11 cellular contexts compared by ENCODE assay signal in genomic region chr16:89685916-89686315, GRCh38. TPM values are rescaled to one million over a fixed set of nuclear protein-coding genes. Genes with fewer than 3 reads are reported as not detected.
A peak's percentile ranks its signal among the peaks of the same experiment; 100 is the strongest.
DNase-seq lines count a peak whose midpoint lies in the region; ATAC-seq, FAIRE-seq and TF ChIP-seq lines count a peak whose summit lies in the region.
"Had no signal": no experiment of that assay in that cellular context is flagged by ENCODE, and none has a peak within 500 bp of the region (broad histone marks: within the 10 kb centered on the region; RNA-seq: fewer than 3 reads in every experiment).

No MANE protein-coding gene starts in this region.

- H3K4me1 ChIP-seq in A549 (peaks cover 11% of the 10 kb centered on the region), GM23248 (ENCODE audit: insufficient read depth) (peaks cover 4% of the 10 kb centered on the region)
- H3K4me1 ChIP-seq: foreskin keratinocyte had no signal

- no peak for ATAC-seq in A549
- ATAC-seq in activated naive CD8-positive, alpha-beta T cell treated with anti-CD3 and anti-CD28 coated beads, Interleukin-2, amount 50 U/mL, for 24 hours = no peak
- ATAC-seq in naive thymus-derived CD8-positive, alpha-beta T cell = no peak

- H3K27ac Mint-ChIP-seq in activated naive CD8-positive, alpha-beta T cell treated with anti-CD3 and anti-CD28 coated beads, Interleukin-2, amount 50 U/mL, for 24 hours = peak overlapping the region; percentile 56
- H3K27ac Mint-ChIP-seq in naive thymus-derived CD8-positive, alpha-beta T cell = peak overlapping the region in 6 of 10 donors; percentile 48 to 94 (median 72)

- H3K9me3 ChIP-seq in A549 (peaks cover 9% of the 10 kb centered on the region), GM23248 (ENCODE audit: low read depth) (no peaks in the 10 kb centered on the region)
- H3K9me3 ChIP-seq: left lung had no signal

- POLR2A ChIA-PET in A549 (lab: Yijun Ruan, JAX) = interaction anchor here (0.6 to 1.5 kb wide), 13 partner anchors 11 to 236 kb away, joined by 3 to 26 read pairs (median 5); partner anchors contain the start of genes CHMP1A, SPATA2L and SPATA33
- POLR2A ChIA-PET in naive thymus-derived CD8-positive, alpha-beta T cell (lab: Charles Lee) = interaction anchor here (0.5 to 3.2 kb wide), 8 partner anchors 14 to 188 kb away, joined by 3 to 36 read pairs (median 8); partner anchors contain the start of genes CHMP1A, SPATA2L, SPATA33 and TCF25

- no peak for TF ChIP-seq EP300 in A549 (IDR thresholded peaks at IDR 0.05)

- FAIRE-seq in A549 (lab: Jason Lieb, UNC) = no peak
- no peak for FAIRE-seq in frontal cortex (lab: Jason Lieb, UNC)
- FAIRE-seq: colon had no signal

- CTCF ChIA-PET in A549 (lab: Yijun Ruan, JAX) = interaction anchor here (1.2 to 2.3 kb wide), 4 partner anchors 14 to 71 kb away, joined by 3 to 12 read pairs (median 6); no protein-coding TSS in a partner anchor

- peaks cover 16% of the 10 kb centered on the region for H3K4me1 Mint-ChIP-seq in activated naive CD8-positive, alpha-beta T cell treated with anti-CD3 and anti-CD28 coated beads, Interleukin-2, amount 50 U/mL, for 24 hours
- H3K4me1 Mint-ChIP-seq in naive thymus-derived CD8-positive, alpha-beta T cell = peaks cover 8 to 25% (median 15%) of the 10 kb centered on the region in 4 donors

- H3K4me2 ChIP-seq in A549 = peak overlapping the region; percentile 91
- H3K4me2 ChIP-seq in GM23248 (ENCODE audit: unreplicated experiment) = no peak overlapping the region

- H3K79me2 ChIP-seq in GM23248 (ENCODE audit: insufficient read depth) = peaks cover 32% of the 10 kb centered on the region

- peaks cover 8% of the 10 kb centered on the region; the same call in 1 of the 2 replicates for H3F3A ChIP-seq in GM23248 (ENCODE audit: insufficient read depth)

- no peaks in the 10 kb centered on the region for H3K27me3 ChIP-seq in GM23248 (replicated peaks; ENCODE audit: insufficient read depth)
- H3K27me3 ChIP-seq: foreskin keratinocyte, left lung had no signal

- DNase-seq in A549 (ENCODE audit: low read depth in 1 of 2, low spot score in 1 of 2) (no peak), GM23248 (no peak), DMS 273 (lab: John Stamatoyannopoulos, UW; ENCODE audit: unreplicated experiment) (no peak), 8988T (no peak), NCI-H146 treated with DMSO at 0.1 percent for 48 hours (lab: John Stamatoyannopoulos, UW; ENCODE audit: unreplicated experiment) (no peak), frontal cortex (ENCODE audit: low spot score in 2 of 2) (no peak)
- DNase-seq in activated naive CD8-positive, alpha-beta T cell treated with anti-CD3 and anti-CD28 coated beads, Interleukin-2, amount 50 U/mL, for 24 hours = no peak
- no peak for DNase-seq in naive thymus-derived CD8-positive, alpha-beta T cell

- WGBS in A549 (ENCODE audit: missing lambda C conversion rate) = 75% methylated on average over 1 of the region's 1 CpG
- 80 to 100% methylated on average over 1 of the region's 1 CpG for WGBS in GM23248 (ENCODE audit: low coverage in 1 of 2, low lambda C conversion rate in 2 of 2, missing lambda C conversion rate in 2 of 2), 2 experiments

- TF ChIP-seq CTCF in A549 (IDR thresholded peaks at IDR 0.05) = no peak

- no peaks in the 10 kb centered on the region for H3K9me2 ChIP-seq in GM23248 (ENCODE audit: insufficient read depth)

- peak overlapping the region; percentile 70; the same call in 2 of the 3 replicates for H3K4me3 ChIP-seq in A549
- H3K4me3 ChIP-seq in GM23248 = peak overlapping the region; percentile 94; the same call in 1 of the 2 replicates

- H4K20me1 ChIP-seq in GM23248 (ENCODE audit: insufficient read depth) = no peaks in the 10 kb centered on the region

- peak overlapping the region; percentile 86 for H3K4me3 Mint-ChIP-seq in activated naive CD8-positive, alpha-beta T cell treated with anti-CD3 and anti-CD28 coated beads, Interleukin-2, amount 50 U/mL, for 24 hours
- H3K4me3 Mint-ChIP-seq in naive thymus-derived CD8-positive, alpha-beta T cell = peak overlapping the region; percentile 39 to 96 (median 88)

- H3K27me3 Mint-ChIP-seq in activated naive CD8-positive, alpha-beta T cell treated with anti-CD3 and anti-CD28 coated beads, Interleukin-2, amount 50 U/mL, for 24 hours = no peaks in the 10 kb centered on the region
- H3K27me3 Mint-ChIP-seq in naive thymus-derived CD8-positive, alpha-beta T cell = no peaks in the 10 kb centered on the region

- peaks cover 18% of the 10 kb centered on the region for H3K36me3 Mint-ChIP-seq in activated naive CD8-positive, alpha-beta T cell treated with anti-CD3 and anti-CD28 coated beads, Interleukin-2, amount 50 U/mL, for 24 hours (ENCODE audit: low read depth)
- H3K36me3 Mint-ChIP-seq in naive thymus-derived CD8-positive, alpha-beta T cell = peaks cover 0 to 13% (median 0%) of the 10 kb centered on the region in 3 donors

- H3K9ac ChIP-seq in GM23248 = no peak overlapping the region

- no peak for TF ChIP-seq POLR2A in A549 (IDR thresholded peaks at IDR 0.05; ENCODE audit: low read length)

- in situ Hi-C loops in GM23248 (cut with MboI) = no loop called here

- H2AFZ ChIP-seq in GM23248 = no peak overlapping the region

- no peaks in the 10 kb centered on the region for H3K9me3 Mint-ChIP-seq in activated naive CD8-positive, alpha-beta T cell treated with anti-CD3 and anti-CD28 coated beads, Interleukin-2, amount 50 U/mL, for 24 hours
- no peaks in the 10 kb centered on the region for H3K9me3 Mint-ChIP-seq in naive thymus-derived CD8-positive, alpha-beta T cell

- H3K27ac ChIP-seq in A549 = peak overlapping the region in 1 of 2 experiments; percentile 96; a peak in 2 of 6 replicates
- H3K27ac ChIP-seq in GM23248 = no peak overlapping the region

- H3K36me3 ChIP-seq in GM23248 (ENCODE audit: low read depth) = peaks cover 3% of the 10 kb centered on the region; the same call in 1 of the 2 replicates

- TF ChIP-seq RAD21 in A549 (conservative IDR thresholded peaks at IDR 0.05 in 1 of 2, IDR thresholded peaks at IDR 0.05 in 1 of 2) = no peak

RNA-seq across cellular contexts. Expression of gene CDK10, which starts 0.6 kb away (rescaled TPM):
- polyA plus RNA-seq in A549 (2011; rRNA removed) (35.9 and 40.2 TPM in 2 replicates), A549 (2017; fragmentation: RNase III; extraction: RNeasy Plus Mini Kit Qiagen cat#74134 plus additional on column Dnase treatment) (52.9 to 99.8 TPM (median 55.3 TPM) in 3 replicates), GM23248 (2016; fragmentation: Nextera tagmentation; extraction: Ambion mirVana) (51.9 and 52.8 TPM in 2 replicates)
- 47.9 and 59.3 TPM in 2 replicates for polyA plus RNA-seq in A549 (2012; cell fraction: cytosol; rRNA removed)
- polyA plus RNA-seq in A549 (2012; cell fraction: nucleus; rRNA removed) = 316 and 339 TPM in 2 replicates
- 31.9 and 35.3 TPM in 2 replicates for polyA minus RNA-seq in A549 (2011; rRNA and poly(A)+ RNA removed)
- total RNA-seq in GM23248 (2014; rRNA removed; shearing (Covaris generic)) = 43.8 and 49.6 TPM in 2 replicates
- total RNA-seq in naive thymus-derived CD8-positive, alpha-beta T cell = 100 to 1,000 TPM; 129 to 135 TPM
- 10 to 100 TPM; 25.4 to 63.3 (median 27.3) TPM for polyA plus RNA-seq in naive thymus-derived CD8-positive, alpha-beta T cell
- 30.6 TPM for total RNA-seq in frontal cortex

RNA-seq across cellular contexts. Expression of gene SPATA2L, which starts 15.6 kb away (rescaled TPM):
- polyA plus RNA-seq in A549 (2011; rRNA removed) (3.5 and 3.6 TPM in 2 replicates), A549 (2017; fragmentation: RNase III; extraction: RNeasy Plus Mini Kit Qiagen cat#74134 plus additional on column Dnase treatment) (4.7 to 5.2 TPM (median 4.9 TPM) in 3 replicates), GM23248 (2016; fragmentation: Nextera tagmentation; extraction: Ambion mirVana) (10.3 and 12.7 TPM in 2 replicates)
- polyA plus RNA-seq in A549 (2012; cell fraction: cytosol; rRNA removed) = 9.1 and 12.3 TPM in 2 replicates
- polyA plus RNA-seq in A549 (2012; cell fraction: nucleus; rRNA removed) = 16.2 and 21.7 TPM in 2 replicates
- polyA minus RNA-seq in A549 (2011; rRNA and poly(A)+ RNA removed) = 3.0 and 3.7 TPM in 2 replicates
- 19.2 and 27.5 TPM in 2 replicates for total RNA-seq in GM23248 (2014; rRNA removed; shearing (Covaris generic))
- total RNA-seq in naive thymus-derived CD8-positive, alpha-beta T cell = 1 to 10 TPM; 6.9 to 8.1 TPM
- polyA plus RNA-seq in naive thymus-derived CD8-positive, alpha-beta T cell = 1 to 10 TPM; 3.5 to 6.4 (median 5.4) TPM
- 20.0 TPM for total RNA-seq in frontal cortex

RNA-seq across cellular contexts. Expression of gene SPATA33, which starts 28.3 kb away (rescaled TPM):
- polyA plus RNA-seq in A549 (2011; rRNA removed) (5.5 and 6.1 TPM in 2 replicates), A549 (2017; fragmentation: RNase III; extraction: RNeasy Plus Mini Kit Qiagen cat#74134 plus additional on column Dnase treatment) (11.5 to 12.6 TPM (median 12.1 TPM) in 3 replicates), GM23248 (2016; fragmentation: Nextera tagmentation; extraction: Ambion mirVana) (7.5 and 8.6 TPM in 2 replicates)
- polyA plus RNA-seq in A549 (2012; cell fraction: cytosol; rRNA removed) = 6.2 and 7.7 TPM in 2 replicates
- 11.5 and 13.2 TPM in 2 replicates for polyA plus RNA-seq in A549 (2012; cell fraction: nucleus; rRNA removed)
- polyA minus RNA-seq in A549 (2011; rRNA and poly(A)+ RNA removed) = 3.9 and 6.2 TPM in 2 replicates
- 1.8 and 2.7 TPM in 2 replicates for total RNA-seq in GM23248 (2014; rRNA removed; shearing (Covaris generic))
- 1 to 10 TPM; 6.2 to 7.7 TPM for total RNA-seq in naive thymus-derived CD8-positive, alpha-beta T cell
- polyA plus RNA-seq in naive thymus-derived CD8-positive, alpha-beta T cell = 1 to 10 TPM; 1.7 to 3.0 (median 2.3) TPM
- 7.7 TPM for total RNA-seq in frontal cortex

RNA-seq across cellular contexts. Expression of gene CHMP1A, which starts 28.4 kb away (rescaled TPM):
- polyA plus RNA-seq in A549 (2011; rRNA removed) (36.4 and 40.1 TPM in 2 replicates), A549 (2017; fragmentation: RNase III; extraction: RNeasy Plus Mini Kit Qiagen cat#74134 plus additional on column Dnase treatment) (91.7 to 99.0 TPM (median 95.4 TPM) in 3 replicates), GM23248 (2016; fragmentation: Nextera tagmentation; extraction: Ambion mirVana) (97.2 and 102 TPM in 2 replicates)
- 101 and 105 TPM in 2 replicates for polyA plus RNA-seq in A549 (2012; cell fraction: cytosol; rRNA removed)
- polyA plus RNA-seq in A549 (2012; cell fraction: nucleus; rRNA removed) = 151 and 200 TPM in 2 replicates
- polyA minus RNA-seq in A549 (2011; rRNA and poly(A)+ RNA removed) = 47.5 and 53.6 TPM in 2 replicates
- total RNA-seq in GM23248 (2014; rRNA removed; shearing (Covaris generic)) = 85.7 and 111 TPM in 2 replicates
- total RNA-seq in naive thymus-derived CD8-positive, alpha-beta T cell = 10 to 100 TPM; 75.3 to 75.4 TPM
- 10 to 100 TPM; 48.9 to 58.3 (median 52.7) TPM for polyA plus RNA-seq in naive thymus-derived CD8-positive, alpha-beta T cell
- 81.9 TPM for total RNA-seq in frontal cortex

RNA-seq across cellular contexts. Expression of gene VPS9D1, which starts 34.8 kb away (rescaled TPM):
- polyA plus RNA-seq in A549 (2011; rRNA removed) = 2.1 and 2.7 TPM in 2 replicates
- polyA plus RNA-seq in A549 (2012; cell fraction: cytosol; rRNA removed) = 3.1 and 4.3 TPM in 2 replicates
- 18.7 and 21.0 TPM in 2 replicates for polyA plus RNA-seq in A549 (2012; cell fraction: nucleus; rRNA removed)
- 3.0 to 5.8 TPM (median 5.4 TPM) in 3 replicates for polyA plus RNA-seq in A549 (2017; fragmentation: RNase III; extraction: RNeasy Plus Mini Kit Qiagen cat#74134 plus additional on column Dnase treatment)
- 1.5 and 2.4 TPM in 2 replicates for polyA minus RNA-seq in A549 (2011; rRNA and poly(A)+ RNA removed)
- 15.8 and 19.5 TPM in 2 replicates for total RNA-seq in GM23248 (2014; rRNA removed; shearing (Covaris generic))
- polyA plus RNA-seq in GM23248 (2016; fragmentation: Nextera tagmentation; extraction: Ambion mirVana) = 4.8 and 5.6 TPM in 2 replicates
- total RNA-seq in naive thymus-derived CD8-positive, alpha-beta T cell = 10 to 100 TPM; 16.5 to 17.0 TPM
- 1 to 10 TPM in 1 of 3 donors, under 1 TPM in 2; 0.53 to 1.3 (median 0.91) TPM for polyA plus RNA-seq in naive thymus-derived CD8-positive, alpha-beta T cell
- 7.7 TPM for total RNA-seq in frontal cortex
